ENCODE assay signal across 8 cellular contexts in the genomic region with DNA sequence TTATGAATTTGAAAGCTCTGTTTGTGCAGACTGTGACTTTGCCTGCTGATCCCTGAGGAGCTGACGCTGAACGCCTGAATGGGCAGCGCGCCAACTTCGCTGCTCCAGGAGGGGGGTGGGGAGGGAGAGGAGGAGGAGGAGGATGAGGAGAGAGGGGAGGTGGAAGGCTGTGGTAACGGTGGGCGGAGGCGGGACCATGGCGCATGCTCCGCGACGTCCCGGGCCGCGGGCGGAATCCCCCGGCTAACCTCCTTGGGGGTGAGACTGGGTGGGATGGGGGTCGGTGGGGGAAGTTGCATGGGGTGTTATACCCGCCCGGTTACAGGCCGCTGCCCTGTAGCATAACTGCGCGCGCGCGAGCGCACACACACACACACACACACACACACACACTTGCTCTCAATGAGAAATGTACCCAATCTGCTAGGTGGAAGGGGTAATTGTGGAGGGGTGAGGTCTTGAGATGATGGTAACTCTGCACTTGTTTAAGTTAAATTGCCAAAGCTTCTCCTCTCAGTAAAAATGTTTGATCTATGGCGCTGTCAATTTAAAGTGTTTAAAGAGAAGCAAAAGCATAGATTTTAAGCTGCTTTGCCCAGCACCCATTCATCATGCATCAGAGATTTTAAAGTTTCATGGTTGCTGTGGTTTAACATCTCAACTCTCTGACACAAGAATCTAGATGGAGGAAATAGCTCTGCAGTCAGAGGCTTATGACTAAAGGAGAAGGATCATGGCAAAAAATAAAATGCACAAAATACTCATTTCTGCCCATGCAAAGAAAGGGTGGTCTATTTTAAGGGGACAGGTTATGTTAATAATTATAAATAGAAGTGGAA.
DNase-seq lines count a peak whose midpoint lies in the region; FAIRE-seq and TF ChIP-seq lines count a peak whose summit lies in the region.

No MANE protein-coding gene starts in this region.

- no peak overlapping the region for H3K27ac ChIP-seq in RWPE1

- intact Hi-C loops in activated naive CD4-positive, alpha-beta T cell treated with anti-CD3 and anti-CD28 coated beads for 36 hours (cut with micrococcal nuclease) = loop anchor here (5.0 to 10.0 kb wide), 2 partner anchors 205 to 442 kb away; a partner anchor contains a TSS
- intact Hi-C loops in Calu3 (cut with micrococcal nuclease; ENCODE audit: unreplicated experiment) = no loop called here

- peaks cover 37% of the 10 kb centered on the region for H3K27me3 Mint-ChIP-seq in activated naive CD4-positive, alpha-beta T cell treated with anti-CD3 and anti-CD28 coated beads for 36 hours (ENCODE audit: low read depth)
- peaks cover 32% of the 10 kb centered on the region for H3K27me3 Mint-ChIP-seq in glutamatergic neuron (ENCODE audit: unreplicated experiment)
- peaks cover 14% of the 10 kb centered on the region for H3K27me3 Mint-ChIP-seq in Calu3 (ENCODE audit: unreplicated experiment)

- FAIRE-seq in H54 (lab: Jason Lieb, UNC) = peak; percentile 57

- DNase-seq in GM10266 (ENCODE audit: extremely low spot score) = peak; percentile 81
- DNase-seq in H54 (ENCODE audit: insufficient read length, low spot score) = peak; percentile 54
- DNase-seq in NCI-H187 (lab: John Stamatoyannopoulos, UW) = peak; percentile 86 to 96
- peak; percentile 24 for DNase-seq in activated naive CD4-positive, alpha-beta T cell treated with anti-CD3 and anti-CD28 coated beads for 36 hours
- peak; percentile 76 for DNase-seq in glutamatergic neuron
- peak in 54 of 56 donors; percentile 3 to 88 (median 65) for DNase-seq in nucleus accumbens (lab: John Stamatoyannopoulos, UW)
- no peak for DNase-seq in Calu3
- no peak for DNase-seq in RWPE1 (ENCODE audit: low spot score)

- TF ChIP-seq CTCF in GM10266 (IDR thresholded peaks at IDR 0.05; ENCODE audit: control insufficient read depth, insufficient read depth, low read depth, missing control alignments) (no peak), glutamatergic neuron (IDR thresholded peaks at IDR 0.05; ENCODE audit: partially characterized antibody, unreplicated experiment) (no peak), Calu3 (IDR thresholded peaks at IDR 0.05; ENCODE audit: unreplicated experiment) (no peak), RWPE1 (conservative IDR thresholded peaks at IDR 0.05; ENCODE audit: low read depth) (no peak)

- POLR2A ChIA-PET in RWPE1 (lab: Yijun Ruan, JAX; ENCODE audit: low non-redundant PET) = no interaction called here

- peaks cover 17% of the 10 kb centered on the region for H3K4me1 Mint-ChIP-seq in activated naive CD4-positive, alpha-beta T cell treated with anti-CD3 and anti-CD28 coated beads for 36 hours (ENCODE audit: low read depth)
- peaks cover 13% of the 10 kb centered on the region for H3K4me1 Mint-ChIP-seq in glutamatergic neuron (ENCODE audit: low read depth, unreplicated experiment)
- H3K4me1 Mint-ChIP-seq in Calu3 (ENCODE audit: low read depth, unreplicated experiment) = no peaks in the 10 kb centered on the region

- H3K36me3 Mint-ChIP-seq in activated naive CD4-positive, alpha-beta T cell treated with anti-CD3 and anti-CD28 coated beads for 36 hours (ENCODE audit: low read depth) = no peaks in the 10 kb centered on the region
- H3K36me3 Mint-ChIP-seq in glutamatergic neuron (ENCODE audit: unreplicated experiment) = peaks cover 12% of the 10 kb centered on the region
- peaks cover 6% of the 10 kb centered on the region for H3K36me3 Mint-ChIP-seq in Calu3 (ENCODE audit: insufficient read depth, unreplicated experiment)

- no peaks in the 10 kb centered on the region for H3K9me3 Mint-ChIP-seq in activated naive CD4-positive, alpha-beta T cell treated with anti-CD3 and anti-CD28 coated beads for 36 hours
- H3K9me3 Mint-ChIP-seq in glutamatergic neuron (ENCODE audit: unreplicated experiment) = peaks cover 18% of the 10 kb centered on the region
- no peaks in the 10 kb centered on the region for H3K9me3 Mint-ChIP-seq in Calu3 (ENCODE audit: low read depth, unreplicated experiment)

- TF ChIP-seq POLR2A in H54 (IDR thresholded peaks at IDR 0.05; ENCODE audit: low read depth, low read length) = no peak

- H3K27ac Mint-ChIP-seq in activated naive CD4-positive, alpha-beta T cell treated with anti-CD3 and anti-CD28 coated beads for 36 hours = no peak overlapping the region
- H3K27ac Mint-ChIP-seq in glutamatergic neuron (ENCODE audit: unreplicated experiment) (peak overlapping the region; percentile 70), Calu3 (ENCODE audit: unreplicated experiment) (no peak overlapping the region)

- no TSS peak for BruUV-seq in Calu3 (replicated peaks; lab: Mats Ljungman, UMichigan)

- peak overlapping the region; percentile 75 for H3K4me3 Mint-ChIP-seq in activated naive CD4-positive, alpha-beta T cell treated with anti-CD3 and anti-CD28 coated beads for 36 hours
- H3K4me3 Mint-ChIP-seq in glutamatergic neuron (ENCODE audit: unreplicated experiment) (peak overlapping the region; percentile 73), Calu3 (ENCODE audit: low read depth, unreplicated experiment) (no peak overlapping the region)

- CTCF ChIA-PET in activated naive CD4-positive, alpha-beta T cell treated with anti-CD3 and anti-CD28 coated beads for 36 hours (lab: Charles Lee) = no interaction called here
- CTCF ChIA-PET in Calu3 (lab: Charles Lee) = no interaction called here
- CTCF ChIA-PET in RWPE1 (lab: Yijun Ruan, JAX) = no interaction called here

Comparison
In these comparisons a context has a peak if more than half of its experiments do, and no peak if none do; other contexts are left out.
1. DNase-seq: peak in GM10266 (single experiment), H54 (single experiment), NCI-H187 (2 of 2), activated naive CD4-positive, alpha-beta T cell treated with anti-CD3 and anti-CD28 coated beads for 36 hours (single experiment), glutamatergic neuron (single experiment) and nucleus accumbens (54 of 56); none in Calu3 (single experiment) and RWPE1 (single experiment).